Comparison of ENCODE assay signal across 3 cellular contexts in genomic region chr11:88455974-88456373, GRCh38.
A peak's percentile ranks its signal among the peaks of the same experiment; 100 is the strongest.
TF ChIP-seq lines count a peak whose summit lies in the region.

No MANE protein-coding gene starts in this region.

TF ChIP-seq in HepG2, 621 proteins besides CTCF, POLR2A, EP300 and RAD21:
- TF ChIP-seq ZNF235 (CRISPR knock-in tag; IDR thresholded peaks at IDR 0.05; ENCODE audit: borderline replicate concordance), result no peak
- no peak for TF ChIP-seq AGO2 (optimal IDR thresholded peaks at IDR 0.05; ENCODE audit: low read depth, low read length)
- no peak for TF ChIP-seq ZNF777 (CRISPR knock-in tag; IDR thresholded peaks at IDR 0.05)
- TF ChIP-seq PCBP2 (optimal IDR thresholded peaks at IDR 0.05; ENCODE audit: low read depth, low read length, poor library complexity, severe bottlenecking), result peak; percentile 36
- no peak for TF ChIP-seq ZNF17 (CRISPR knock-in tag; IDR thresholded peaks at IDR 0.05)
- TF ChIP-seq ZNF557 (CRISPR knock-in tag; IDR thresholded peaks at IDR 0.05), result no peak
- TF ChIP-seq SNAPC4 (CRISPR knock-in tag; IDR thresholded peaks at IDR 0.05), result no peak
- peak; percentile 97 for TF ChIP-seq HNRNPK (IDR thresholded peaks at IDR 0.05; ENCODE audit: low read depth, low read length, poor library complexity, severe bottlenecking)
- 0 out of 2 replicates have a peak, but pooled peaks have one; percentile 71 for TF ChIP-seq PCBP1 (IDR thresholded peaks at IDR 0.05; ENCODE audit: borderline replicate concordance, low read depth, low read length)

TF ChIP-seq in IMR-90, 13 proteins besides CTCF, POLR2A, EP300 and RAD21:
- no peak for TF ChIP-seq SMC3 (IDR thresholded peaks at IDR 0.05; ENCODE audit: low read depth, low read length)
- no peak for TF ChIP-seq MAFK (IDR thresholded peaks at IDR 0.05; ENCODE audit: low read depth, low read length)
- no peak for TF ChIP-seq CEBPB (IDR thresholded peaks at IDR 0.05; ENCODE audit: low read depth, low read length)
- no peak for TF ChIP-seq USF2 (IDR thresholded peaks at IDR 0.05; ENCODE audit: low read depth, low read length)
- no peak for TF ChIP-seq MXI1 (IDR thresholded peaks at IDR 0.05; ENCODE audit: borderline replicate concordance, low read depth, low read length)
- no peak for TF ChIP-seq RFX5 (IDR thresholded peaks at IDR 0.05; ENCODE audit: low read depth, low read length)
- no peak for TF ChIP-seq RCOR1 (IDR thresholded peaks at IDR 0.05; ENCODE audit: insufficient replicate concordance, low read length)
- no peak for TF ChIP-seq FOS (IDR thresholded peaks at IDR 0.05; ENCODE audit: low read depth, low read length)
- TF ChIP-seq MAZ (IDR thresholded peaks at IDR 0.05; ENCODE audit: borderline replicate concordance, low read depth, low read length), result no peak
- TF ChIP-seq NFE2L2 (IDR thresholded peaks at IDR 0.05; ENCODE audit: low read depth, low read length), result no peak
- TF ChIP-seq CHD1 (IDR thresholded peaks at IDR 0.05; ENCODE audit: low read depth, low read length), result no peak

TF ChIP-seq in K562, 482 proteins besides CTCF, POLR2A, EP300 and RAD21:
- TF ChIP-seq PCBP2 (IDR thresholded peaks at IDR 0.05; ENCODE audit: low read depth, low read length, poor library complexity, severe bottlenecking) (peak; percentile 89), WHSC1 (IDR thresholded peaks at IDR 0.05; ENCODE audit: low read length) (no peak)
TF ChIP-seq in K562: peak in this region for 1.
